ENCODE assay signal across 7 cellular contexts in genomic region chr19:12800344-12800732, GRCh38. TPM values are rescaled to one million over a fixed set of nuclear protein-coding genes. Genes with fewer than 3 reads are reported as not detected.
DNase-seq lines count a peak whose midpoint lies in the region; ATAC-seq and TF ChIP-seq lines count a peak whose summit lies in the region.
"Had no signal": no experiment of that assay in that cellular context is flagged by ENCODE, and none has a peak within 500 bp of the region (broad histone marks: within the 10 kb centered on the region; RNA-seq: fewer than 3 reads in every experiment).

No MANE protein-coding gene starts in this region.

- H3K27me3 ChIP-seq in BLaER1 (no peaks in the 10 kb centered on the region), liver (ENCODE audit: control insufficient read depth in 4 of 4, insufficient read depth in 4 of 4, low read length in 3 of 4) (no peaks in the 10 kb centered on the region)

- H3K9ac ChIP-seq in BLaER1 (peak overlapping the region; percentile 97), liver (ENCODE audit: low read depth in 1 of 2, low read length in 2 of 2) (no peak overlapping the region)

- no peak for TF ChIP-seq RAD21 in liver (IDR thresholded peaks at IDR 0.05)

- no peaks in the 10 kb centered on the region for H3K9me3 ChIP-seq in BLaER1
- no peaks in the 10 kb centered on the region for H3K9me3 ChIP-seq in liver (ENCODE audit: control insufficient read depth in 4 of 4, low read length in 3 of 4)

- H3K27ac Mint-ChIP-seq in T-helper 2 cell treated with Interferon-gamma antibody and Interleukin-4, amounts not matched to agents 5 μg/mL and 100 μg/mL, for 36 hours, result peak overlapping the region; percentile 84

- TF ChIP-seq CTCF in liver (IDR thresholded peaks at IDR 0.05; ENCODE audit: low read depth, low read length, missing input control) (no peak), GM13976 (IDR thresholded peaks at IDR 0.05; ENCODE audit: borderline replicate concordance, control extremely low read depth, extremely low read depth, insufficient read depth, missing control alignments) (no peak)

- H3K4me1 Mint-ChIP-seq in T-helper 2 cell treated with Interferon-gamma antibody and Interleukin-4, amounts not matched to agents 5 μg/mL and 100 μg/mL, for 36 hours (ENCODE audit: low read depth), result peaks cover 25% of the 10 kb centered on the region

- peaks cover 41% of the 10 kb centered on the region for H3K36me3 ChIP-seq in BLaER1
- peaks cover 0 to 6% (median 1%) of the 10 kb centered on the region in 4 donors for H3K36me3 ChIP-seq in liver (ENCODE audit: control insufficient read depth in 4 of 4, insufficient read depth in 3 of 4, low read depth in 1 of 4, low read length in 3 of 4)

- H3K9me3 Mint-ChIP-seq in T-helper 2 cell treated with Interferon-gamma antibody and Interleukin-4, amounts not matched to agents 5 μg/mL and 100 μg/mL, for 36 hours, result no peaks in the 10 kb centered on the region

- H3K27ac ChIP-seq in BLaER1 (peak overlapping the region; percentile 92; the same call in 1 of the 2 replicates), liver (ENCODE audit: low read depth in 1 of 2, low read length in 2 of 2) (no peak overlapping the region)

- H3K4me3 ChIP-seq in BLaER1 (peak overlapping the region; percentile 90), liver (ENCODE audit: low read depth in 1 of 3, low read length in 3 of 3) (peak overlapping the region in 2 of 3 donors; percentile 59 to 78)

- H3K27me3 Mint-ChIP-seq in T-helper 2 cell treated with Interferon-gamma antibody and Interleukin-4, amounts not matched to agents 5 μg/mL and 100 μg/mL, for 36 hours (ENCODE audit: low read depth), result no peaks in the 10 kb centered on the region

- WGBS in liver, result 87% methylated on average over 3 of the region's 3 CpGs

- peaks cover 21% of the 10 kb centered on the region for H4K20me1 ChIP-seq in BLaER1

- ATAC-seq in left colon, result no peak

- peak overlapping the region; percentile 88 for H3K4me3 Mint-ChIP-seq in T-helper 2 cell treated with Interferon-gamma antibody and Interleukin-4, amounts not matched to agents 5 μg/mL and 100 μg/mL, for 36 hours

- intact Hi-C loops in left colon (cut with DNase I, micrococcal nuclease), result loop anchor here in 1 of 2 donors (5.0 kb wide), 1 partner anchor 38 kb away; no protein-coding TSS in a partner anchor

- peaks cover 13% of the 10 kb centered on the region for H3K36me3 Mint-ChIP-seq in T-helper 2 cell treated with Interferon-gamma antibody and Interleukin-4, amounts not matched to agents 5 μg/mL and 100 μg/mL, for 36 hours (ENCODE audit: low read depth)

- H3K4me1 ChIP-seq in BLaER1 (peaks cover 52% of the 10 kb centered on the region), liver (ENCODE audit: control insufficient read depth in 4 of 4, insufficient read depth in 4 of 4, low read length in 3 of 4) (peaks cover 0 to 33% (median 21%) of the 10 kb centered on the region in 4 donors)

- in situ Hi-C loops in GM13976 (cut with MboI; ENCODE audit: low sequenced_read_pairs, unreplicated experiment), result no loop called here

- H3K4me2 ChIP-seq in BLaER1, result peak overlapping the region; percentile 87

- DNase-seq in T-helper 2 cell treated with Interferon-gamma antibody and Interleukin-4, amounts not matched to agents 5 μg/mL and 100 μg/mL, for 36 hours (ENCODE audit: low spot score), result no peak
- DNase-seq in left colon, result no peak
- DNase-seq in amygdala (lab: John Stamatoyannopoulos, UW), result no peak
- DNase-seq in GM13976 (ENCODE audit: low spot score), result no peak
- DNase-seq: activated CD4-positive, CD25-positive, alpha-beta regulatory T cell treated with anti-CD3 and anti-CD28 coated beads, Interleukin-2, amount 50 U/mL, for 72 hours had no signal

TF ChIP-seq in liver, 16 proteins besides CTCF, POLR2A, EP300 and RAD21:
- TF ChIP-seq EGR1 (IDR thresholded peaks at IDR 0.05; ENCODE audit: low read depth in 2 of 2), result no peak
- no peak for TF ChIP-seq TAF1 (conservative IDR thresholded peaks at IDR 0.05)
- TF ChIP-seq NR2F2 (IDR thresholded peaks at IDR 0.05), result no peak
- no peak for TF ChIP-seq ZBTB33 (IDR thresholded peaks at IDR 0.05)
- TF ChIP-seq, protein P1, sequence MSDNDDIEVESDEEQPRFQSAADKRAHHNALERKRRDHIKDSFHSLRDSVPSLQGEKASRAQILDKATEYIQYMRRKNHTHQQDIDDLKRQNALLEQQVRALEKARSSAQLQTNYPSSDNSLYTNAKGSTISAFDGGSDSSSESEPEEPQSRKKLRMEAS (IDR thresholded peaks at IDR 0.05), result no peak
- TF ChIP-seq SP1 (IDR thresholded peaks at IDR 0.05), result no peak
- TF ChIP-seq, protein P2, sequence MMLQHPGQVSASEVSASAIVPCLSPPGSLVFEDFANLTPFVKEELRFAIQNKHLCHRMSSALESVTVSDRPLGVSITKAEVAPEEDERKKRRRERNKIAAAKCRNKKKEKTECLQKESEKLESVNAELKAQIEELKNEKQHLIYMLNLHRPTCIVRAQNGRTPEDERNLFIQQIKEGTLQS (IDR thresholded peaks at IDR 0.05), result no peak
- no peak for TF ChIP-seq HNF4G (IDR thresholded peaks at IDR 0.05)
- TF ChIP-seq JUND (IDR thresholded peaks at IDR 0.05), result no peak
- no peak for TF ChIP-seq FOXA1 (IDR thresholded peaks at IDR 0.05)
- TF ChIP-seq, protein P3, sequence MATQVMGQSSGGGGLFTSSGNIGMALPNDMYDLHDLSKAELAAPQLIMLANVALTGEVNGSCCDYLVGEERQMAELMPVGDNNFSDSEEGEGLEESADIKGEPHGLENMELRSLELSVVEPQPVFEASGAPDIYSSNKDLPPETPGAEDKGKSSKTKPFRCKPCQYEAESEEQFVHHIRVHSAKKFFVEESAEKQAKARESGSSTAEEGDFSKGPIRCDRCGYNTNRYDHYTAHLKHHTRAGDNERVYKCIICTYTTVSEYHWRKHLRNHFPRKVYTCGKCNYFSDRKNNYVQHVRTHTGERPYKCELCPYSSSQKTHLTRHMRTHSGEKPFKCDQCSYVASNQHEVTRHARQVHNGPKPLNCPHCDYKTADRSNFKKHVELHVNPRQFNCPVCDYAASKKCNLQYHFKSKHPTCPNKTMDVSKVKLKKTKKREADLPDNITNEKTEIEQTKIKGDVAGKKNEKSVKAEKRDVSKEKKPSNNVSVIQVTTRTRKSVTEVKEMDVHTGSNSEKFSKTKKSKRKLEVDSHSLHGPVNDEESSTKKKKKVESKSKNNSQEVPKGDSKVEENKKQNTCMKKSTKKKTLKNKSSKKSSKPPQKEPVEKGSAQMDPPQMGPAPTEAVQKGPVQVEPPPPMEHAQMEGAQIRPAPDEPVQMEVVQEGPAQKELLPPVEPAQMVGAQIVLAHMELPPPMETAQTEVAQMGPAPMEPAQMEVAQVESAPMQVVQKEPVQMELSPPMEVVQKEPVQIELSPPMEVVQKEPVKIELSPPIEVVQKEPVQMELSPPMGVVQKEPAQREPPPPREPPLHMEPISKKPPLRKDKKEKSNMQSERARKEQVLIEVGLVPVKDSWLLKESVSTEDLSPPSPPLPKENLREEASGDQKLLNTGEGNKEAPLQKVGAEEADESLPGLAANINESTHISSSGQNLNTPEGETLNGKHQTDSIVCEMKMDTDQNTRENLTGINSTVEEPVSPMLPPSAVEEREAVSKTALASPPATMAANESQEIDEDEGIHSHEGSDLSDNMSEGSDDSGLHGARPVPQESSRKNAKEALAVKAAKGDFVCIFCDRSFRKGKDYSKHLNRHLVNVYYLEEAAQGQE (IDR thresholded peaks at IDR 0.05), result no peak
TF ChIP-seq in liver: peak in this region for 0.

RNA-seq across cellular contexts. Expression of gene PRDX2, which starts 1.3 kb away (rescaled TPM):
- total RNA-seq in liver (1,000 to 10,000 TPM in 1 of 2 donors, 100 to 1,000 TPM in 1; 222 to 1,737 TPM), left colon (100 to 1,000 TPM; 249 to 298 TPM)
- 100 to 1,000 TPM; 265 to 301 TPM for polyA plus RNA-seq in liver

RNA-seq across cellular contexts. Expression of gene THSD8, which starts 1.5 kb away (rescaled TPM):
- total RNA-seq in liver, result under 1 TPM in 1 of 2 donors, not detected in 1; 0.33 TPM
- polyA plus RNA-seq in liver, result under 1 TPM; 0.22 to 0.35 TPM
- total RNA-seq in left colon, result 1 to 10 TPM; 3.2 to 4.4 TPM

RNA-seq across cellular contexts. Expression of gene RNASEH2A, which starts 6.0 kb away (rescaled TPM):
- 10 to 100 TPM in 1 of 2 donors, 1 to 10 TPM in 1; 1.8 to 17.5 TPM for total RNA-seq in liver
- 1 to 10 TPM; 2.3 to 4.6 TPM for polyA plus RNA-seq in liver
- total RNA-seq in left colon, result 10 to 100 TPM in 1 of 2 donors, 1 to 10 TPM in 1; 5.7 to 10.9 TPM

RNA-seq across cellular contexts. Expression of gene JUNB, which starts 9.1 kb away (rescaled TPM):
- total RNA-seq in liver, result 10 to 100 TPM; 68.6 to 79.2 TPM
- 10 to 100 TPM; 32.7 to 44.6 TPM for polyA plus RNA-seq in liver
- total RNA-seq in left colon, result 100 to 1,000 TPM; 169 to 314 TPM

RNA-seq across cellular contexts. Expression of gene HOOK2, which starts 25.0 kb away (rescaled TPM):
- total RNA-seq in liver (10 to 100 TPM; 11.3 to 36.4 TPM), left colon (10 to 100 TPM; 58.3 to 83.1 TPM)
- polyA plus RNA-seq in liver, result 10 to 100 TPM; 12.9 to 17.0 TPM
